Comparison of ENCODE assay signal across 8 cellular contexts in the genomic region with DNA sequence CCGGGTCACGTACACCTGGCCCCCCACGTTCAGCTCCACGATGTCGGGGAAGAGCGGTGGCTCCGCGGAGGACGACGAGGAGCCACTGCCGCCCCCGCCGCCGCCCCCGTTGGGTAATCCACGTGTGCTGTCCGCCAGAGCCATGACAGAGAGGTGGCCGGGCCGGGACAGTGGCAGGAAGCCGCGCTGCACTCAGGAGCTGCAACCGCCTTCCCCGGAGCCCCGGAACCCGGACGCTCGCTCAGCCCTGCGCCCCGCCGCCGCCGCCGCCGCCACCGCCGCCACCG. TPM values are rescaled to one million over a fixed set of nuclear protein-coding genes. Genes with fewer than 3 reads are reported as not detected.
DNase-seq lines count a peak whose midpoint lies in the region; TF ChIP-seq lines count a peak whose summit lies in the region.

No MANE protein-coding gene starts in this region.

- CTCF ChIA-PET in OCI-LY7 (lab: Charles Lee; ENCODE audit: unreplicated experiment): interaction anchor here (0.6 to 0.8 kb wide), 3 partner anchors 16 to 255 kb away, joined by 3 to 4 read pairs (median 4); no protein-coding TSS in a partner anchor

- no TSS peak for BruUV-seq in OCI-LY7 (replicated peaks; lab: Mats Ljungman, UMichigan)

- POLR2A ChIA-PET in OCI-LY7 (lab: Charles Lee): interaction anchor here (0.6 to 0.7 kb wide), 2 partner anchors 27 to 628 kb away, joined by 3 to 6 read pairs; no protein-coding TSS in a partner anchor

- no peak overlapping the region for H3K27ac ChIP-seq in OCI-LY7 (ENCODE audit: low read depth, low read length, poor library complexity, severe bottlenecking)
- H3K27ac ChIP-seq in prostate gland: peak overlapping the region; percentile 69 to 74

- peaks cover 3% of the 10 kb centered on the region for H3K27me3 ChIP-seq in prostate gland (replicated peaks; ENCODE audit: insufficient read depth)

- H3K9me3 ChIP-seq in OCI-LY7 (ENCODE audit: low read length) (no peaks in the 10 kb centered on the region), prostate gland (no peaks in the 10 kb centered on the region)

- peak overlapping the region; percentile 62 for H3K4me3 ChIP-seq in OCI-LY7 (ENCODE audit: low read depth, low read length, poor library complexity, severe bottlenecking)
- H3K4me3 ChIP-seq in epithelial cell of proximal tubule (ENCODE audit: low read depth, low read length): peak overlapping the region; percentile 62
- H3K4me3 ChIP-seq in prostate gland: peak overlapping the region; percentile 53 to 54

- H3K4me2 ChIP-seq in OCI-LY7 (ENCODE audit: low read length): peak overlapping the region; percentile 80

- TF ChIP-seq CTCF in OCI-LY7 (conservative IDR thresholded peaks at IDR 0.05; ENCODE audit: low read length) (no peak), epithelial cell of proximal tubule (conservative IDR thresholded peaks at IDR 0.05; ENCODE audit: low read depth, low read length) (no peak), prostate gland (IDR thresholded peaks at IDR 0.05) (no peak)

- peak overlapping the region; percentile 34; the same call in 1 of the 2 replicates for H2AFZ ChIP-seq in OCI-LY7 (ENCODE audit: low read length)

- 1% methylated on average over 15 of the region's 37 CpGs for WGBS in prostate gland

- H3K4me1 ChIP-seq in OCI-LY7 (ENCODE audit: insufficient read depth, low read length, poor library complexity, severe bottlenecking) (no peaks in the 10 kb centered on the region), prostate gland (replicated peaks) (no peaks in the 10 kb centered on the region)

- DNase-seq in NCI-H2227 (lab: John Stamatoyannopoulos, UW; ENCODE audit: unreplicated experiment) (peak; percentile 30), NCI-H2227 treated with DMSO at 0.1 percent for 48 hours (lab: John Stamatoyannopoulos, UW) (no peak), OCI-LY7 (ENCODE audit: low spot score) (no peak), epithelial cell of proximal tubule (ENCODE audit: low read depth) (no peak), prostate gland (ENCODE audit: low spot score) (no peak), superior temporal gyrus (ENCODE audit: extremely low spot score) (no peak), glomerular visceral epithelial cell (ENCODE audit: extremely low spot score) (no peak), SKM-1 treated with dmso at 0.1 percent for 144 hours (lab: John Stamatoyannopoulos, UW; ENCODE audit: unreplicated experiment) (no peak)

- H3K79me2 ChIP-seq in OCI-LY7 (ENCODE audit: insufficient read depth, low read depth, low read length): no peaks in the 10 kb centered on the region

- H3K9me2 ChIP-seq in OCI-LY7 (ENCODE audit: insufficient read depth, low read length): no peaks in the 10 kb centered on the region

- intact Hi-C loops in OCI-LY7 (cut with micrococcal nuclease; ENCODE audit: unreplicated experiment): loop anchor here (5.0 kb wide), 1 partner anchor 811 kb away; a partner anchor contains a TSS
- intact Hi-C loops in prostate gland (cut with DNase I): loop anchor here (5.0 kb wide), 1 partner anchor 219 kb away; no protein-coding TSS in a partner anchor

- no peaks in the 10 kb centered on the region for H3K36me3 ChIP-seq in OCI-LY7 (ENCODE audit: insufficient read depth, low read length)
- no peaks in the 10 kb centered on the region for H3K36me3 ChIP-seq in prostate gland

- no peaks in the 10 kb centered on the region for H4K20me1 ChIP-seq in OCI-LY7 (ENCODE audit: insufficient read depth, low read length)

- no peak for TF ChIP-seq POLR2A in prostate gland (IDR thresholded peaks at IDR 0.05)

RNA-seq across cellular contexts. Expression of a gene that starts 0.3 kb away (rescaled TPM):
- total RNA-seq in OCI-LY7 (2014; rRNA removed; shearing (Covaris generic)): not detected in 2 replicates
- total RNA-seq in OCI-LY7 (2022) (0.08 and 0.13 TPM in 2 replicates), epithelial cell of proximal tubule (3.7 and 4.1 TPM in 2 replicates), prostate gland (100 to 1,000 TPM in 1 of 2 donors, 10 to 100 TPM in 1; 21.5 to 111 TPM)
